ENCODE assay signal across 9 cellular contexts in the genomic region with DNA sequence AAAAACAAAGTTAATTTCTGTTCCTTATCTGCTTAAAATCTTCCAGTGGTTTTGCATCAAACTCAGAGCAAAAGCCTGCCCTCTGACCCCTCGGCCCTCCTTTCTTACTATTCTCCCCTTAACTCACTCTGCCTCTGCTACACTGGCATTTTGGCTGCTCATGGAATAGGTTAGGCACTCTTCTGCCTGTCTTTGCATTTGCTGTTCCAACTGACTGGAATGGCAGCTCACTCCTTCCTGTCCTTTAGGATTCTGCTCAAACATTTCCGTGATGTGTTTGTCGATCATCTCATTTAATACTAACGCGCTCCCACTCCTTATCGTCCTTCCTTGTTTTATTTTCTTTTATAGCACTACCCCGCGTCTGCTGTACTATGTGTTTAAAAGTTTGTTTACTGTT. TPM values are rescaled to one million over a fixed set of nuclear protein-coding genes. Genes with fewer than 3 reads are reported as not detected.
DNase-seq lines count a peak whose midpoint lies in the region; ATAC-seq and TF ChIP-seq lines count a peak whose summit lies in the region.
"Had no signal": no experiment of that assay in that cellular context is flagged by ENCODE, and none has a peak within 500 bp of the region (broad histone marks: within the 10 kb centered on the region; RNA-seq: fewer than 3 reads in every experiment).

No MANE protein-coding gene starts in this region.

- peaks cover 2 to 3% of the 10 kb centered on the region in 2 donors for H3K36me3 ChIP-seq in esophagus (ENCODE audit: control insufficient read depth in 2 of 2, insufficient read depth in 2 of 2, low read length in 1 of 2)
- no peaks in the 10 kb centered on the region for H3K36me3 ChIP-seq in parathyroid adenoma (ENCODE audit: control insufficient read depth, insufficient read depth, low read length)

- peak overlapping the region; percentile 86 for H3K9ac ChIP-seq in parathyroid adenoma

- H3K27me3 ChIP-seq in esophagus (ENCODE audit: control insufficient read depth in 1 of 2, insufficient read depth in 2 of 2, low read length in 2 of 2) (no peaks in the 10 kb centered on the region), parathyroid adenoma (ENCODE audit: control insufficient read depth, insufficient read depth, low read length) (no peaks in the 10 kb centered on the region)

- H3K4me1 Mint-ChIP-seq in activated CD8-positive, alpha-beta T cell treated with anti-CD3 and anti-CD28 coated beads for 36 hours (ENCODE audit: low read depth), result peaks cover 37% of the 10 kb centered on the region
- peaks cover 29% of the 10 kb centered on the region for H3K4me1 Mint-ChIP-seq in stimulated activated memory B cell treated with anti-CD40 and anti-IgM and Interleukin-4, amounts not matched to agents 10 μg/mL and 1 μg/mL and 100 μg/mL, for 72 hours

- CTCF ChIA-PET in activated CD8-positive, alpha-beta T cell treated with anti-CD3 and anti-CD28 coated beads for 36 hours (lab: Charles Lee), result no interaction called here

- no peak for TF ChIP-seq CTCF in NB4 (IDR thresholded peaks at IDR 0.05; ENCODE audit: low read depth, low read length)
- no peak for TF ChIP-seq CTCF in parathyroid adenoma (IDR thresholded peaks at IDR 0.05)
- no peak for TF ChIP-seq CTCF in activated CD8-positive, alpha-beta T cell treated with anti-CD3 and anti-CD28 coated beads for 36 hours (IDR thresholded peaks at IDR 0.05)

- H3K4me3 ChIP-seq in NB4 (ENCODE audit: low read depth, low read length) (peak overlapping the region; percentile 100), esophagus (ENCODE audit: low read depth in 1 of 2, low read length in 2 of 2) (peak overlapping the region; percentile 70 to 78), parathyroid adenoma (ENCODE audit: low read depth, low read length) (peak overlapping the region; percentile 96)

- no peaks in the 10 kb centered on the region for H3K27me3 Mint-ChIP-seq in activated CD8-positive, alpha-beta T cell treated with anti-CD3 and anti-CD28 coated beads for 36 hours
- H3K27me3 Mint-ChIP-seq in stimulated activated memory B cell treated with anti-CD40 and anti-IgM and Interleukin-4, amounts not matched to agents 10 μg/mL and 1 μg/mL and 100 μg/mL, for 72 hours, result no peaks in the 10 kb centered on the region
- H3K27me3 Mint-ChIP-seq: stimulated activated naive B cell treated with anti-CD40 and anti-IgM and Interleukin-4, amounts not matched to agents 10 μg/mL and 1 μg/mL and 100 μg/mL, for 72 hours had no signal

- ATAC-seq in activated CD8-positive, alpha-beta T cell treated with anti-CD3 and anti-CD28 coated beads for 36 hours, result no peak
- no peak for ATAC-seq in stimulated activated memory B cell treated with anti-CD40 and anti-IgM and Interleukin-4, amounts not matched to agents 10 μg/mL and 1 μg/mL and 100 μg/mL, for 72 hours
- ATAC-seq in HG02798 (IDR thresholded peaks at IDR 0.05; ENCODE audit: poor library complexity, unreplicated experiment) (no peak), HG03039 (IDR thresholded peaks at IDR 0.05; ENCODE audit: unreplicated experiment) (no peak)

- H2AFZ ChIP-seq in parathyroid adenoma, result peak overlapping the region; percentile 99

- H3K4me3 Mint-ChIP-seq in activated CD8-positive, alpha-beta T cell treated with anti-CD3 and anti-CD28 coated beads for 36 hours, result no peak overlapping the region
- no peak overlapping the region for H3K4me3 Mint-ChIP-seq in stimulated activated memory B cell treated with anti-CD40 and anti-IgM and Interleukin-4, amounts not matched to agents 10 μg/mL and 1 μg/mL and 100 μg/mL, for 72 hours

- POLR2A ChIA-PET in activated CD8-positive, alpha-beta T cell treated with anti-CD3 and anti-CD28 coated beads for 36 hours (lab: Charles Lee), result interaction anchor here (2.2 kb wide), 1 partner anchor 19 kb away, joined by 9 read pairs; no protein-coding TSS in a partner anchor

- H3K36me3 Mint-ChIP-seq in activated CD8-positive, alpha-beta T cell treated with anti-CD3 and anti-CD28 coated beads for 36 hours (ENCODE audit: low read depth), result peaks cover 30% of the 10 kb centered on the region
- H3K36me3 Mint-ChIP-seq in stimulated activated memory B cell treated with anti-CD40 and anti-IgM and Interleukin-4, amounts not matched to agents 10 μg/mL and 1 μg/mL and 100 μg/mL, for 72 hours, result peaks cover 20% of the 10 kb centered on the region

- peak overlapping the region; percentile 12 to 93 for H3K27ac ChIP-seq in esophagus (ENCODE audit: low read depth in 2 of 2, low read length in 1 of 2)
- H3K27ac ChIP-seq in parathyroid adenoma, result peak overlapping the region; percentile 90

- TF ChIP-seq POLR2A in NB4 (IDR thresholded peaks at IDR 0.05; ENCODE audit: extremely low read depth, insufficient read length), result no peak

- peaks cover 48% of the 10 kb centered on the region for H3K79me2 ChIP-seq in parathyroid adenoma

- H3K9me3 Mint-ChIP-seq in activated CD8-positive, alpha-beta T cell treated with anti-CD3 and anti-CD28 coated beads for 36 hours, result no peaks in the 10 kb centered on the region
- no peaks in the 10 kb centered on the region for H3K9me3 Mint-ChIP-seq in stimulated activated memory B cell treated with anti-CD40 and anti-IgM and Interleukin-4, amounts not matched to agents 10 μg/mL and 1 μg/mL and 100 μg/mL, for 72 hours
- H3K9me3 Mint-ChIP-seq: stimulated activated naive B cell treated with anti-CD40 and anti-IgM and Interleukin-4, amounts not matched to agents 10 μg/mL and 1 μg/mL and 100 μg/mL, for 72 hours had no signal

- no peak overlapping the region for H3K27ac Mint-ChIP-seq in activated CD8-positive, alpha-beta T cell treated with anti-CD3 and anti-CD28 coated beads for 36 hours
- no peak overlapping the region for H3K27ac Mint-ChIP-seq in stimulated activated memory B cell treated with anti-CD40 and anti-IgM and Interleukin-4, amounts not matched to agents 10 μg/mL and 1 μg/mL and 100 μg/mL, for 72 hours
- H3K27ac Mint-ChIP-seq: stimulated activated naive B cell treated with anti-CD40 and anti-IgM and Interleukin-4, amounts not matched to agents 10 μg/mL and 1 μg/mL and 100 μg/mL, for 72 hours had no signal

- DNase-seq in DMS 273 treated with DMSO at 0.1 percent for 48 hours (lab: John Stamatoyannopoulos, UW), result peak; percentile 3
- DNase-seq in NB4 (ENCODE audit: low read depth), result peak; percentile 40
- DNase-seq in activated CD8-positive, alpha-beta T cell treated with anti-CD3 and anti-CD28 coated beads for 36 hours, result no peak
- DNase-seq: stimulated activated naive B cell treated with anti-CD40 and anti-IgM and Interleukin-4, amounts not matched to agents 10 μg/mL and 1 μg/mL and 100 μg/mL, for 72 hours had no signal

- H3K9me3 ChIP-seq in esophagus (ENCODE audit: control insufficient read depth in 2 of 2, insufficient read depth in 1 of 2, low read depth in 1 of 2, low read length in 1 of 2) (no peaks in the 10 kb centered on the region), parathyroid adenoma (ENCODE audit: control insufficient read depth, low read length) (no peaks in the 10 kb centered on the region)

- H3K4me1 ChIP-seq in esophagus (ENCODE audit: control insufficient read depth in 2 of 2, insufficient read depth in 2 of 2, low read length in 1 of 2) (peaks cover 8 to 9% of the 10 kb centered on the region in 2 donors), parathyroid adenoma (peaks cover 15% of the 10 kb centered on the region)

- peak overlapping the region; percentile 91 for H3K4me2 ChIP-seq in parathyroid adenoma (ENCODE audit: low read length)

- 0 to 1% methylated on average over 8 of the region's 8 CpGs for WGBS in esophagus, 2 donors

- intact Hi-C loops in activated CD8-positive, alpha-beta T cell treated with anti-CD3 and anti-CD28 coated beads for 36 hours (cut with micrococcal nuclease), result loop anchor here (5.0 kb wide), 1 partner anchor 33 kb away; a partner anchor contains a TSS

RNA-seq across cellular contexts. Expression of a gene that starts 0.8 kb away (rescaled TPM):
- polyA plus RNA-seq in esophagus, result 10 to 100 TPM; 32.5 to 37.4 TPM
- total RNA-seq in activated CD8-positive, alpha-beta T cell treated with anti-CD3 and anti-CD28 coated beads for 36 hours, result 10 to 100 TPM; 69.2 to 78.6 TPM

RNA-seq across cellular contexts. Expression of a gene that starts 0.9 kb away (rescaled TPM):
- polyA plus RNA-seq in esophagus, result 1 to 10 TPM; 6.9 to 8.1 TPM
- 10 to 100 TPM; 18.4 to 22.5 TPM for total RNA-seq in activated CD8-positive, alpha-beta T cell treated with anti-CD3 and anti-CD28 coated beads for 36 hours

RNA-seq across cellular contexts. Expression of a gene that starts 34.3 kb away (rescaled TPM):
- polyA plus RNA-seq in esophagus, result 10 to 100 TPM; 19.1 to 53.7 TPM
- 10 to 100 TPM; 43.7 to 48.4 TPM for total RNA-seq in activated CD8-positive, alpha-beta T cell treated with anti-CD3 and anti-CD28 coated beads for 36 hours

RNA-seq across cellular contexts. Expression of a gene that starts 42.1 kb away (rescaled TPM):
- not detected for polyA plus RNA-seq in esophagus
- not detected for total RNA-seq in activated CD8-positive, alpha-beta T cell treated with anti-CD3 and anti-CD28 coated beads for 36 hours
